ENCODE assay signal across 8 cellular contexts in the genomic region with DNA sequence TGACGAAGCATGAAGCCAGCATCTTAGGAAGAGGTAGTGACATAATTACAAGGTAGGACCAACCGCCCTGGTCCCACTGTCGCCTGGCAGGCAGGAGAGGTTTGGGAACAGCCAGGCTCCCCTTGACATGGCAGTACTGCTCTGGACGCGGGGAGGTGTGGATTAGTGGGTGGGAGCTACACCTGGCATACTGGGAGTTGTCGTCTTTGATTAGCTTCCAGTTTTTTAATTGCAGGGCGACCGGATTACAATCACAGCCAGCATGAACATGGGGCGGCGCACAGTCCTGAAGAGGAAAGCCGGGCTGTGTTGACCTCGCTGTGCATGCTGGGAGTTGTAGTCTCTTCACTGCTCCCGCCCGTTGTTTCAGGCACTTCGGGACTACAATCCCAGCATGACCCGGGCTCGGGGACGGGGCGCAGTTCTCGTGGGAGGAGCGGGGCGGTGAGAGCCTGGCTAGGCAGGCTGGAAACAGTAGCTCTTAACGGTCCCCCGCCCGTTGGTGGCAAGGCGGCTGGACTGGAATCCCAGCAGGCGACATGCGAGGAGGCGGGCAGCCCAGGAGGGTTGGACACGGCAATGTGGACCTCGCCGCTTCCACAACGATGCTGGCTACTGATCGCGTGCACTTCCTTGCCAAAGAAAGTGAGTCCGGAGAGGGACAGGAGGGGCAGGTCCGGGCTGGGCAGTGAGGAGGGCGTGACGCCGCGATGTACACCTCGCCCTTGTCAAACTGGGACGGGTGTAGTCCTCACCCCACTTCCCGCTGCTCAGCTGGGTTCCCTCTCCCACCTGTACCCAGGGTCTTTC.
A peak's percentile ranks its signal among the peaks of the same experiment; 100 is the strongest.
DNase-seq lines count a peak whose midpoint lies in the region; ATAC-seq and TF ChIP-seq lines count a peak whose summit lies in the region.

No MANE protein-coding gene starts in this region.

- POLR2A ChIA-PET in WTC11 (lab: Charles Lee): no interaction called here

- no peak overlapping the region for H3K9ac ChIP-seq in parathyroid adenoma

- H3K9me3 Mint-ChIP-seq in WTC11: peaks cover 74% of the 10 kb centered on the region

- peak; percentile 97 for ATAC-seq in thoracic aorta (ENCODE audit: insufficient number of reproducible peaks, low FRiP score, low read depth)
- no peak for ATAC-seq in WTC11

- H3K27me3 Mint-ChIP-seq in WTC11 (ENCODE audit: low read depth): peaks cover 9% of the 10 kb centered on the region

- H3K9me3 ChIP-seq in parathyroid adenoma (ENCODE audit: control insufficient read depth, low read length) (no peaks in the 10 kb centered on the region), thoracic aorta (no peaks in the 10 kb centered on the region)

- H3K4me2 ChIP-seq in parathyroid adenoma (ENCODE audit: low read length): peak overlapping the region; percentile 100

- H3K36me3 Mint-ChIP-seq in WTC11: peaks cover 61% of the 10 kb centered on the region

- no peak overlapping the region for H3K27ac Mint-ChIP-seq in WTC11

- H3K79me2 ChIP-seq in parathyroid adenoma: no peaks in the 10 kb centered on the region

- H2AFZ ChIP-seq in parathyroid adenoma: peak overlapping the region; percentile 86

- CTCF ChIA-PET in WTC11 (lab: Charles Lee): no interaction called here

- TF ChIP-seq CTCF in AG09309 (IDR thresholded peaks at IDR 0.05; ENCODE audit: control insufficient read depth, insufficient read depth, low read depth, low read length, missing control alignments) (no peak), epithelial cell of esophagus (IDR thresholded peaks at IDR 0.05; ENCODE audit: insufficient read depth, low read depth, low read length, missing control alignments) (no peak), parathyroid adenoma (IDR thresholded peaks at IDR 0.05) (no peak), thoracic aorta (IDR thresholded peaks at IDR 0.05) (no peak), WTC11 (IDR thresholded peaks at IDR 0.05) (no peak)

- no peaks in the 10 kb centered on the region for H3K4me1 Mint-ChIP-seq in WTC11

- no peaks in the 10 kb centered on the region for H3K27me3 ChIP-seq in parathyroid adenoma (ENCODE audit: control insufficient read depth, insufficient read depth, low read length)
- no peaks in the 10 kb centered on the region for H3K27me3 ChIP-seq in thoracic aorta (replicated peaks; ENCODE audit: insufficient read depth)

- DNase-seq in AG09309 (ENCODE audit: low read depth) (peak; percentile 2), NCI-H1694 (lab: John Stamatoyannopoulos, UW) (peak; percentile 52), epithelial cell of esophagus (ENCODE audit: low read depth) (peak; percentile 45), thoracic aorta (ENCODE audit: low spot score) (peak; percentile 92), HuH-7 (ENCODE audit: low spot score) (no peak), WTC11 (ENCODE audit: low spot score) (no peak)
- peak; percentile 80 to 83 for DNase-seq in activated CD8-positive, alpha-beta memory T cell treated with anti-CD3 and anti-CD28 coated beads for 1 hour (ENCODE audit: extremely low read depth in 1 of 2, low read depth in 1 of 2)

- H3K4me3 ChIP-seq in AG09309 (ENCODE audit: control insufficient read depth, low read depth, low read length): peak overlapping the region; percentile 20
- H3K4me3 ChIP-seq in epithelial cell of esophagus (ENCODE audit: low read length): peak overlapping the region; percentile 4
- H3K4me3 ChIP-seq in parathyroid adenoma (ENCODE audit: low read depth, low read length): peak overlapping the region; percentile 97
- H3K4me3 ChIP-seq in thoracic aorta: peak overlapping the region; percentile 72

- H3K36me3 ChIP-seq in parathyroid adenoma (ENCODE audit: control insufficient read depth, insufficient read depth, low read length) (no peaks in the 10 kb centered on the region), thoracic aorta (no peaks in the 10 kb centered on the region)

- no peak overlapping the region for H3K4me3 Mint-ChIP-seq in WTC11

- H3K4me1 ChIP-seq in parathyroid adenoma: no peaks in the 10 kb centered on the region
- peaks cover 0 to 5% of the 10 kb centered on the region in 2 donors for H3K4me1 ChIP-seq in thoracic aorta (ENCODE audit: control insufficient read depth in 1 of 2, low read depth in 2 of 2)

- H3K27ac ChIP-seq in parathyroid adenoma (peak overlapping the region; percentile 65), thoracic aorta (no peak overlapping the region)

TF ChIP-seq in WTC11, 78 proteins besides CTCF, POLR2A, EP300 and RAD21:
- TF ChIP-seq IRF2 (CRISPR knock-in tag; IDR thresholded peaks at IDR 0.05; ENCODE audit: borderline replicate concordance, low read depth): no peak
- TF ChIP-seq TEAD1 (CRISPR knock-in tag; IDR thresholded peaks at IDR 0.05): no peak

Comparison
In these comparisons a context has a peak if more than half of its experiments do, and no peak if none do; other contexts are left out.
1. DNase-seq: peak in AG09309 (single experiment), NCI-H1694 (single experiment), activated CD8-positive, alpha-beta memory T cell treated with anti-CD3 and anti-CD28 coated beads for 1 hour (2 of 2), epithelial cell of esophagus (single experiment) and thoracic aorta (single experiment); none in HuH-7 (single experiment) and WTC11 (single experiment).
2. H3K4me3 ChIP-seq: peak in every context shown above with its lines; median percentile 97 in parathyroid adenoma; 72 in thoracic aorta; 20 in AG09309; 4 in epithelial cell of esophagus.